13 cellular contexts compared by ENCODE assay signal in the genomic region with DNA sequence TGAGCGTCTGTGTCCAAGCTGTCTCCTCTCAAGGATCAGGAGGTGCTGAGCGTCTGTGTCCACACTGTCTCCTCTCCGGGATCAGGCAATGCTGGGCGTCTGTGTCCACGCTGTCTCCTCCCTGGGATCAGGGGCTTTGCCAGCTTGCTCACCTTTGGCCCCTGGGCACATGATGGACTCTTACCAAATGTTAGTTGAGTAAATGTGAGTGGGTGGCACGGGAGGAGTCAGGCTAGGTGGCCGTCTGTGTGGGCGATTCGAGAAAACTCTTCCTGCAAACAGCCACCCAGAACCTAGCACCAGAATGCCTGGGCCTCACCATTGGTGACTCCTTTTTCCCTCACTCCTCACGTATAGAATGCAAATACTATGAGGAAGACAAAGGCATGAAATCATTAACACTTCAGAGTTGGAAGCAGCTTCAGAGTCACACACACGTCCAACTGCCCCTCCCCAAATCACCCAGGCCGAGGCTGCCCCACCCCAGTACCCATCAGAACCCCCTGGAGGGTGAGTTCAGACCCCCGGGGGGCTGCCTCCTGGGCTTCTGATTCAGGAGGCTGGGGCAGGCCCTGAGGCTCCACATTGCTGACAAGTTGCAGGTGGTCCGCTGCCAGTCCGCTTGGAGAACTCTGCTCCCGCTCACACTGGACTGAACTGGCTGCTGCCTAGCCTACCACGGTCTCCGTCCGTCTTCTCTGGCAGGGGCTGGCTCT.
A peak's percentile ranks its signal among the peaks of the same experiment; 100 is the strongest.
DNase-seq lines count a peak whose midpoint lies in the region; ATAC-seq and TF ChIP-seq lines count a peak whose summit lies in the region.
"Had no signal": no experiment of that assay in that cellular context is flagged by ENCODE, and none has a peak within 500 bp of the region (broad histone marks: within the 10 kb centered on the region; RNA-seq: fewer than 3 reads in every experiment).

No MANE protein-coding gene starts in this region.

- intact Hi-C loops in right lobe of liver (cut with DNase I), result no loop called here

- peak overlapping the region; percentile 92 for H3K27ac Mint-ChIP-seq in activated CD8-positive, alpha-beta T cell treated with anti-CD3 and anti-CD28 coated beads, Interleukin-2, amount 10 ng/mL, durations not matched to agents 7 days and 5 days

- ATAC-seq in activated CD8-positive, alpha-beta T cell treated with anti-CD3 and anti-CD28 coated beads, Interleukin-2, amount 10 ng/mL, durations not matched to agents 7 days and 5 days, result no peak
- ATAC-seq in right lobe of liver, result peak; percentile 58 to 72 (median 68)

- H3K4me3 ChIP-seq in right lobe of liver, result peak overlapping the region in 1 of 3 donors; percentile 42
- H3K4me3 ChIP-seq: pancreas, PC-9, thyroid gland had no signal

- POLR2A ChIA-PET in activated CD8-positive, alpha-beta T cell treated with anti-CD3 and anti-CD28 coated beads, Interleukin-2, amount 10 ng/mL, durations not matched to agents 7 days and 5 days (lab: Charles Lee), result no interaction called here

- peak; percentile 51 for TF ChIP-seq POLR2A in right lobe of liver (IDR thresholded peaks at IDR 0.05)

- CTCF ChIA-PET in activated CD8-positive, alpha-beta T cell treated with anti-CD3 and anti-CD28 coated beads, Interleukin-2, amount 10 ng/mL, durations not matched to agents 7 days and 5 days (lab: Charles Lee), result no interaction called here

- peaks cover 51% of the 10 kb centered on the region for H3K4me1 Mint-ChIP-seq in activated CD8-positive, alpha-beta T cell treated with anti-CD3 and anti-CD28 coated beads, Interleukin-2, amount 10 ng/mL, durations not matched to agents 7 days and 5 days (ENCODE audit: low read depth)

- H3K4me1 ChIP-seq in right lobe of liver, result peaks cover 0 to 34% (median 15%) of the 10 kb centered on the region in 4 donors
- H3K4me1 ChIP-seq: pancreas, thyroid gland had no signal

- H3K9me3 ChIP-seq in right lobe of liver, result no peaks in the 10 kb centered on the region
- H3K9me3 ChIP-seq: pancreas, thyroid gland had no signal

- WGBS in right lobe of liver (ENCODE audit: insufficient coverage, low coverage, low lambda C conversion rate, missing lambda C conversion rate), result 25% methylated on average over 7 of the region's 19 CpGs

- DNase-seq in stimulated activated CD4-positive, alpha-beta T cell treated with anti-CD3 and anti-CD28 coated beads, Interleukin-4, amount 100 ng/mL, for 24 hours, result peak; percentile 10
- DNase-seq in stimulated activated CD4-positive, alpha-beta T cell treated with anti-CD3 and anti-CD28 coated beads, Interleukin-2, amount 100 ng/mL, for 48 hours, result no peak
- no peak for DNase-seq in activated CD8-positive, alpha-beta T cell treated with anti-CD3 and anti-CD28 coated beads, Interleukin-2, amount 10 ng/mL, durations not matched to agents 7 days and 5 days
- DNase-seq in right lobe of liver (peak; percentile 67 to 85 (median 84)), COLO668 (lab: John Stamatoyannopoulos, UW; ENCODE audit: unreplicated experiment) (no peak), NK-92 (lab: John Stamatoyannopoulos, UW; ENCODE audit: unreplicated experiment) (no peak), mucosa of gallbladder (ENCODE audit: low spot score) (no peak)
- DNase-seq: Kasumi-1, NCI-H510A, PC-9, thyroid gland had no signal

- no peak for TF ChIP-seq CTCF in right lobe of liver (IDR thresholded peaks at IDR 0.05)

- H3K27ac ChIP-seq in right lobe of liver, result peak overlapping the region; percentile 78 to 98 (median 94)
- H3K27ac ChIP-seq: C4-2B, pancreas, PC-9, thyroid gland had no signal

- H3K27me3 ChIP-seq in right lobe of liver, result no peaks in the 10 kb centered on the region
- H3K27me3 ChIP-seq: pancreas, thyroid gland had no signal

- no peaks in the 10 kb centered on the region for H3K9me3 Mint-ChIP-seq in activated CD8-positive, alpha-beta T cell treated with anti-CD3 and anti-CD28 coated beads, Interleukin-2, amount 10 ng/mL, durations not matched to agents 7 days and 5 days (ENCODE audit: insufficient read depth)

- no peaks in the 10 kb centered on the region for H3K27me3 Mint-ChIP-seq in activated CD8-positive, alpha-beta T cell treated with anti-CD3 and anti-CD28 coated beads, Interleukin-2, amount 10 ng/mL, durations not matched to agents 7 days and 5 days (ENCODE audit: low read depth)

- H3K36me3 Mint-ChIP-seq in activated CD8-positive, alpha-beta T cell treated with anti-CD3 and anti-CD28 coated beads, Interleukin-2, amount 10 ng/mL, durations not matched to agents 7 days and 5 days (ENCODE audit: low read depth), result peaks cover 11% of the 10 kb centered on the region

- no peaks in the 10 kb centered on the region for H3K36me3 ChIP-seq in right lobe of liver
- H3K36me3 ChIP-seq: pancreas, thyroid gland had no signal

- no peak overlapping the region for H3K4me3 Mint-ChIP-seq in activated CD8-positive, alpha-beta T cell treated with anti-CD3 and anti-CD28 coated beads, Interleukin-2, amount 10 ng/mL, durations not matched to agents 7 days and 5 days

Comparison
In these comparisons a context has a peak if more than half of its experiments do, and no peak if none do; other contexts are left out.
1. DNase-seq: peak in stimulated activated CD4-positive, alpha-beta T cell treated with anti-CD3 and anti-CD28 coated beads, Interleukin-4, amount 100 ng/mL, for 24 hours (single experiment) and right lobe of liver (3 of 3); none in stimulated activated CD4-positive, alpha-beta T cell treated with anti-CD3 and anti-CD28 coated beads, Interleukin-2, amount 100 ng/mL, for 48 hours (0 of 2), activated CD8-positive, alpha-beta T cell treated with anti-CD3 and anti-CD28 coated beads, Interleukin-2, amount 10 ng/mL, durations not matched to agents 7 days and 5 days (single experiment), COLO668 (single experiment), NK-92 (single experiment) and mucosa of gallbladder (single experiment).